Comparison of ENCODE assay signal across 16 cellular contexts in genomic region chr3:191455257-191455952, GRCh38. TPM values are rescaled to one million over a fixed set of nuclear protein-coding genes. Genes with fewer than 3 reads are reported as not detected.
A peak's percentile ranks its signal among the peaks of the same experiment; 100 is the strongest.
DNase-seq lines count a peak whose midpoint lies in the region; ATAC-seq, FAIRE-seq and TF ChIP-seq lines count a peak whose summit lies in the region.
"Had no signal": no experiment of that assay in that cellular context is flagged by ENCODE, and none has a peak within 500 bp of the region (broad histone marks: within the 10 kb centered on the region; RNA-seq: fewer than 3 reads in every experiment).

No MANE protein-coding gene starts in this region.

- no peaks in the 10 kb centered on the region for H3K36me3 Mint-ChIP-seq in activated CD4-positive, alpha-beta T cell treated with anti-CD3 and anti-CD28 coated beads, Interleukin-2, amount 10 ng/mL, durations not matched to agents 7 days and 5 days (ENCODE audit: low read depth)

- H3K27ac Mint-ChIP-seq in activated CD4-positive, alpha-beta T cell treated with anti-CD3 and anti-CD28 coated beads, Interleukin-2, amount 10 ng/mL, durations not matched to agents 7 days and 5 days, result no peak overlapping the region
- H3K27ac Mint-ChIP-seq: T-helper 17 cell had no signal

- peaks cover 2% of the 10 kb centered on the region for H3K9me3 Mint-ChIP-seq in activated CD4-positive, alpha-beta T cell treated with anti-CD3 and anti-CD28 coated beads, Interleukin-2, amount 10 ng/mL, durations not matched to agents 7 days and 5 days

- no peaks in the 10 kb centered on the region for H3K4me1 Mint-ChIP-seq in activated CD4-positive, alpha-beta T cell treated with anti-CD3 and anti-CD28 coated beads, Interleukin-2, amount 10 ng/mL, durations not matched to agents 7 days and 5 days
- H3K4me1 Mint-ChIP-seq: T-helper 17 cell had no signal

- no peak for FAIRE-seq in HTR-8/SVneo (lab: Jason Lieb, UNC)
- FAIRE-seq: GM18507 had no signal

- no peak overlapping the region for H3K4me3 ChIP-seq in GM12865 (ENCODE audit: low read depth, low read length)
- H3K4me3 ChIP-seq: ovary had no signal

- POLR2A ChIA-PET in activated CD4-positive, alpha-beta T cell treated with anti-CD3 and anti-CD28 coated beads, Interleukin-2, amount 10 ng/mL, durations not matched to agents 7 days and 5 days (lab: Charles Lee), result no interaction called here

- ATAC-seq in GM19463 (IDR thresholded peaks at IDR 0.05; ENCODE audit: unreplicated experiment) (peak; percentile 71), HG02852 (IDR thresholded peaks at IDR 0.05; ENCODE audit: unreplicated experiment) (peak; percentile 67), HG03460 (IDR thresholded peaks at IDR 0.05; ENCODE audit: unreplicated experiment) (no peak)
- ATAC-seq: T-helper 17 cell had no signal

- CTCF ChIA-PET in activated CD4-positive, alpha-beta T cell treated with anti-CD3 and anti-CD28 coated beads, Interleukin-2, amount 10 ng/mL, durations not matched to agents 7 days and 5 days (lab: Charles Lee), result no interaction called here

- H3K4me3 Mint-ChIP-seq in activated CD4-positive, alpha-beta T cell treated with anti-CD3 and anti-CD28 coated beads, Interleukin-2, amount 10 ng/mL, durations not matched to agents 7 days and 5 days, result no peak overlapping the region
- H3K4me3 Mint-ChIP-seq: T-helper 17 cell had no signal

- no peak for TF ChIP-seq CTCF in GM12865 (IDR thresholded peaks at IDR 0.05; ENCODE audit: insufficient read depth, low read depth, low read length, missing control alignments)

- DNase-seq in GM12865 (ENCODE audit: low read depth) (peak; percentile 25), M059J (ENCODE audit: low read depth) (peak; percentile 10), HTR-8/SVneo (ENCODE audit: insufficient read length, low spot score) (no peak), medulla oblongata (ENCODE audit: extremely low spot score) (no peak)
- DNase-seq in activated CD4-positive, alpha-beta T cell treated with anti-CD3 and anti-CD28 coated beads, Interleukin-2, amount 10 ng/mL, durations not matched to agents 7 days and 5 days, result no peak
- DNase-seq: activated CD4-positive, alpha-beta T cell treated with anti-CD3 and anti-CD28 coated beads, Interleukin-2, amount 50 U/mL, for 4 hours; activated naive CD4-positive, alpha-beta T cell; DMS53; mesendoderm; ovary; stimulated activated CD4-positive, alpha-beta T cell treated with anti-CD3 and anti-CD28 coated beads, Interleukin-15, amount 100 ng/mL, for 24 hours; T-helper 17 cell had no signal

- no peaks in the 10 kb centered on the region for H3K27me3 Mint-ChIP-seq in activated CD4-positive, alpha-beta T cell treated with anti-CD3 and anti-CD28 coated beads, Interleukin-2, amount 10 ng/mL, durations not matched to agents 7 days and 5 days
- H3K27me3 Mint-ChIP-seq: T-helper 17 cell had no signal

RNA-seq across cellular contexts. Expression of gene PYDC2, which starts 5.6 kb away (rescaled TPM):
- not detected in 2 replicates for total RNA-seq in M059J (2014; rRNA removed; shearing (Covaris generic))
- total RNA-seq in activated CD4-positive, alpha-beta T cell treated with anti-CD3 and anti-CD28 coated beads, Interleukin-2, amount 10 ng/mL, durations not matched to agents 7 days and 5 days, result not detected
- total RNA-seq: T-helper 17 cell had no signal

Comparison
In these comparisons a context has a peak if more than half of its experiments do, and no peak if none do; other contexts are left out.
1. DNase-seq: peak in GM12865 (single experiment) and M059J (single experiment); none in activated CD4-positive, alpha-beta T cell treated with anti-CD3 and anti-CD28 coated beads, Interleukin-2, amount 10 ng/mL, durations not matched to agents 7 days and 5 days (single experiment), HTR-8/SVneo (single experiment) and medulla oblongata (single experiment).